Comparison of ENCODE assay signal across 18 cellular contexts in the genomic region with DNA sequence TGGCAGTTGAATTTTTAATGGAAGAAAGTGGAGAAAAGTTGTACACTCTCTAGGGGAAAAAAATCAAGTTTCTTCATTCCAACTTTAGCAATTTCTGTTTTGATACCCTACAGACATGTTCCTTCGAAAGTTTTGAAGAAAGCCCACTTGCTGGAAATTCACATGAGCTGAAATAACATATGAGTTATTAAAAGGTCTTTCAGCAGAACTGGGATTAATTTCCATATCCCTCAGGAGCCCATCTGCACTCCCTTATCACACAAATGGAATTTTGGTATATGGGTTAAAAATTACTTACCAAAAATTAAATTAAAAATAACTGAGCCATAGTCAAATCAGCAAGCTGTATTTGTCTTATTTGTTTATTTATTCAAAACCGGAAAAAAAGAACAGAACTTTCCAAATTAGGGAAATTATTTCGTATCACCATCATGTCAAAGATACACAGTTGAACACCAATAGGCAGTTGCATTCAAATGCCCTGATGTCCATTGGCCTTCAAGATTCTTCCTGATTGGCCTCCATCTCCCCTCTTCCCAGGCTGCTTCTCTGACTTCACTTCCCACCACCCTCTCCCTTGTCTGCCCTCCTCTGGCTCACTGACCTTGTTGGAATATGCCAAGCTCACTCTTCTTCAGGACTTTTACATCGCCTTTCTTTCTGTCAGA.
"Had no signal": no experiment of that assay in that cellular context is flagged by ENCODE, and none has a peak within 500 bp of the region (broad histone marks: within the 10 kb centered on the region; RNA-seq: fewer than 3 reads in every experiment).

No MANE protein-coding gene starts in this region.

- DNase-seq: dermis blood vessel endothelial cell; dorsolateral prefrontal cortex; effector CD4-positive, alpha-beta T cell; effector memory CD4-positive, alpha-beta T cell; foreskin keratinocyte; heart left ventricle; hippocampal formation; left colon; left ventricle myocardium inferior; lower lobe of right lung; mesenchymal stem cell; mucosa of descending colon; naive B cell had no signal

- H3K9me3 Mint-ChIP-seq: mesothelial cell of epicardium had no signal

- ATAC-seq: foreskin keratinocyte, gastroesophageal sphincter, left lobe of liver, lower lobe of right lung had no signal

- H3K27ac ChIP-seq: coronary artery, dorsolateral prefrontal cortex, esophagus muscularis mucosa, foreskin keratinocyte, gastroesophageal sphincter, left ventricle myocardium inferior, lower lobe of right lung had no signal

- H3K9me3 ChIP-seq: esophagus muscularis mucosa, gastroesophageal sphincter, heart left ventricle, left ventricle myocardium inferior, lower lobe of right lung, mucosa of descending colon had no signal

- H3K27ac Mint-ChIP-seq: mesothelial cell of epicardium, naive B cell had no signal

- H3K4me1 ChIP-seq: esophagus muscularis mucosa, foreskin keratinocyte, gastroesophageal sphincter, heart left ventricle, left ventricle myocardium inferior, lower lobe of right lung had no signal

- H3K36me3 Mint-ChIP-seq: mesothelial cell of epicardium, naive B cell had no signal

- H3K4me1 Mint-ChIP-seq: naive B cell had no signal

- H3K4me3 ChIP-seq: coronary artery, dorsolateral prefrontal cortex, esophagus muscularis mucosa, gastroesophageal sphincter, heart left ventricle, left ventricle myocardium inferior, lower lobe of right lung, mucosa of descending colon had no signal

- H3K4me3 Mint-ChIP-seq: mesothelial cell of epicardium, naive B cell had no signal

- H3K27me3 ChIP-seq: dorsolateral prefrontal cortex, esophagus muscularis mucosa, gastroesophageal sphincter had no signal

- H3K36me3 ChIP-seq: esophagus muscularis mucosa, gastroesophageal sphincter, heart left ventricle, left ventricle myocardium inferior, lower lobe of right lung had no signal
